Comparison of ENCODE assay signal across 25 cellular contexts in the genomic region with DNA sequence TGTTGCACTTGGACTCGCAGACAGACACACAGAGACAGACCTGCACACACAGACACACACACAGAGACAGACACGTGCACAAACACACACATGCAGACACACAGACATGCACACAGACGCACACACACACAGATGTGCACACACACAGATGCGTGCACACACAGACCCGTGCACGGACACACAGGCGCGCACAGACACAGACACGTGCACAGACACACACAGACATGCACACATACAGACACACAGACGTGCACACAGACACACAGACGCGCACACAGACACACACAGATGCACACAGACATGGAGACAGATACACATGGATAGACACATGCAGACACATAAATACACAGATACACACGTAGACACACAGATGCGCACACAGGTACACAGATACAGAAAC. TPM values are rescaled to one million over a fixed set of nuclear protein-coding genes. Genes with fewer than 3 reads are reported as not detected.
A peak's percentile ranks its signal among the peaks of the same experiment; 100 is the strongest.
DNase-seq lines count a peak whose midpoint lies in the region; ATAC-seq, FAIRE-seq and TF ChIP-seq lines count a peak whose summit lies in the region.
"Had no signal": no experiment of that assay in that cellular context is flagged by ENCODE, and none has a peak within 500 bp of the region (broad histone marks: within the 10 kb centered on the region; RNA-seq: fewer than 3 reads in every experiment).

No MANE protein-coding gene starts in this region.

- intact Hi-C loops in K562 (cut with micrococcal nuclease) (no loop called here), breast epithelium (cut with DNase I; ENCODE audit: low total_unique reads) (no loop called here)

- no peak for ATAC-seq in K562
- ATAC-seq: HCT116 had no signal

- no peak overlapping the region for H3K14ac ChIP-seq in neuronal stem cell (ENCODE audit: low read length)

- no peak overlapping the region for H4K8ac ChIP-seq in neuronal stem cell (ENCODE audit: low read depth, low read length)

- H3K9ac ChIP-seq in K562 (ENCODE audit: insufficient read depth in 1 of 2, low read depth in 2 of 2, low read length in 2 of 2), result no peak overlapping the region; a peak in 1 of 4 replicates
- peak overlapping the region; percentile 55 for H3K9ac ChIP-seq in neuronal stem cell (ENCODE audit: low read depth, low read length, poor library complexity)

- H3K4me3 ChIP-seq in K562, result no peak overlapping the region
- H3K4me3 ChIP-seq in neuronal stem cell (ENCODE audit: low read length in 2 of 2), result peak overlapping the region in 1 of 2 donors; percentile 65
- H3K4me3 ChIP-seq in breast epithelium, result no peak overlapping the region
- H3K4me3 ChIP-seq: BLaER1 treated with 17β-estradiol and CSF1 and Interleukin-3, amounts not matched to agents 10 nM and 100 nM; SJCRH30 had no signal

- no peaks in the 10 kb centered on the region for H3K9me1 ChIP-seq in K562 (ENCODE audit: control insufficient read depth, insufficient read depth, low read length)

- no peak overlapping the region for H3K27ac ChIP-seq in K562 (ENCODE audit: extremely low read depth, low read depth, low read length)
- no peak overlapping the region for H3K27ac ChIP-seq in neuronal stem cell (replicated peaks; ENCODE audit: low read length)
- H3K27ac ChIP-seq in breast epithelium, result no peak overlapping the region
- H3K27ac ChIP-seq: SJCRH30 had no signal

- H3K4me1 ChIP-seq in K562 (replicated peaks in 1 of 2; ENCODE audit: control insufficient read depth in 2 of 2, insufficient read depth in 2 of 2, low read length in 2 of 2) (peaks cover 0 to 35% of the 10 kb centered on the region in 2 experiments; a peak in 1 of 5 replicates), neuronal stem cell (ENCODE audit: control insufficient read depth in 2 of 2, insufficient read depth in 1 of 2, low read depth in 1 of 2, low read length in 2 of 2) (peaks cover 13 to 18% of the 10 kb centered on the region in 2 donors), breast epithelium (peaks cover 3 to 9% of the 10 kb centered on the region in 2 donors)
- H3K4me1 ChIP-seq: SJCRH30 had no signal

- FAIRE-seq in HTR-8/SVneo (lab: Jason Lieb, UNC), result peak; percentile 93
- FAIRE-seq in K562 (lab: Jason Lieb, UNC), result no peak
- FAIRE-seq: GM18507, RCC 7860 had no signal

- no peak overlapping the region for H3K4ac ChIP-seq in neuronal stem cell (ENCODE audit: low read length)

- H2BK120ac ChIP-seq in neuronal stem cell (ENCODE audit: low read depth, low read length), result no peak overlapping the region

- no peak overlapping the region for H2BK5ac ChIP-seq in neuronal stem cell (ENCODE audit: low read length)

- BruUV-seq in K562 (replicated peaks; lab: Mats Ljungman, UMichigan), result no TSS peak

- TF ChIP-seq POLR2A in K562 (conservative IDR thresholded peaks at IDR 0.05) (peak; percentile 24; the same call in 1 of the 2 replicates), breast epithelium (IDR thresholded peaks at IDR 0.05) (no peak)

- no peak overlapping the region for H3K27ac Mint-ChIP-seq in mesothelial cell of epicardium

- H3K4me3 Mint-ChIP-seq in mesothelial cell of epicardium, result no peak overlapping the region

- no peak for TF ChIP-seq CTCF in K562 (IDR thresholded peaks at IDR 0.05 in 2 of 3, conservative IDR thresholded peaks at IDR 0.05 in 1 of 3; ENCODE audit: insufficient read depth in 2 of 3, low read depth in 1 of 3, low read length in 3 of 3)
- no peak for TF ChIP-seq CTCF in breast epithelium (IDR thresholded peaks at IDR 0.05)
- no peak for TF ChIP-seq CTCF in mesothelial cell of epicardium (IDR thresholded peaks at IDR 0.05; ENCODE audit: unreplicated experiment)

- peaks cover 5% of the 10 kb centered on the region for H3K79me1 ChIP-seq in neuronal stem cell (ENCODE audit: low read depth, low read length)

- CTCF ChIA-PET in K562 (lab: Yijun Ruan, JAX; ENCODE audit: low intra/inter-chr PET ratio), result no interaction called here

- in situ Hi-C loops in K562 (cut with MboI), result no loop called here

- no peaks in the 10 kb centered on the region for H3K9me3 Mint-ChIP-seq in mesothelial cell of epicardium
- H3K9me3 Mint-ChIP-seq: CD8-positive, alpha-beta memory T cell had no signal

- H3K4me1 Mint-ChIP-seq in mesothelial cell of epicardium, result peaks cover 15% of the 10 kb centered on the region

- no peak overlapping the region for H2AK5ac ChIP-seq in neuronal stem cell (ENCODE audit: low read depth, low read length)

- H3K27me3 ChIP-seq in K562 (ENCODE audit: control insufficient read depth in 2 of 2, insufficient read depth in 2 of 2, low read length in 2 of 2), result no peaks in the 10 kb centered on the region
- no peaks in the 10 kb centered on the region for H3K27me3 ChIP-seq in neuronal stem cell (ENCODE audit: control insufficient read depth in 3 of 3, insufficient read depth in 3 of 3, low read depth in 1 of 3, low read length in 3 of 3)
- H3K27me3 ChIP-seq in breast epithelium, result no peaks in the 10 kb centered on the region
- H3K27me3 ChIP-seq: BLaER1 treated with 17β-estradiol and CSF1 and Interleukin-3, amounts not matched to agents 10 nM and 100 nM; SJCRH30 had no signal

- H3K4me2 ChIP-seq in K562 (ENCODE audit: insufficient read depth, low read length), result no peak overlapping the region
- no peak overlapping the region for H3K4me2 ChIP-seq in neuronal stem cell (ENCODE audit: insufficient read depth, low read length, poor library complexity, severe bottlenecking)

- H4K20me1 ChIP-seq in K562 (replicated peaks; ENCODE audit: control insufficient read depth, insufficient read depth, low read length), result peaks cover 8% of the 10 kb centered on the region; the same call in 1 of the 2 replicates

- no peak overlapping the region for H2BK15ac ChIP-seq in neuronal stem cell (ENCODE audit: low read length)

- H3K79me2 ChIP-seq in K562 (ENCODE audit: control insufficient read depth, insufficient read depth, low read length), result no peaks in the 10 kb centered on the region; the same call in 1 of the 3 replicates

- TF ChIP-seq EP300 in K562 (IDR thresholded peaks at IDR 0.05; ENCODE audit: low read length), result no peak

- no peak overlapping the region for H2AFZ ChIP-seq in K562 (ENCODE audit: low read depth, low read length)
- H2AFZ ChIP-seq in neuronal stem cell (ENCODE audit: low read length), result no peak overlapping the region

- H2BK12ac ChIP-seq in neuronal stem cell (ENCODE audit: low read length), result no peak overlapping the region

- POLR2A ChIA-PET in K562 (lab: Yijun Ruan, JAX), result interaction anchor here (1.2 kb wide), 1 partner anchor 10 kb away, joined by 4 read pairs; a partner anchor contains a TSS

- no peaks in the 10 kb centered on the region for H3K27me3 Mint-ChIP-seq in mesothelial cell of epicardium (ENCODE audit: low read depth)

- no peak overlapping the region for H3K18ac ChIP-seq in neuronal stem cell (ENCODE audit: low read length)

- H3K36me3 ChIP-seq in K562 (ENCODE audit: control insufficient read depth, insufficient read depth, low read length) (peaks cover 79% of the 10 kb centered on the region; the same call in 2 of the 3 replicates), neuronal stem cell (replicated peaks in 1 of 2; ENCODE audit: control insufficient read depth in 2 of 2, insufficient read depth in 2 of 2, low read length in 2 of 2) (peaks cover 23 to 71% of the 10 kb centered on the region in 2 donors), breast epithelium (no peaks in the 10 kb centered on the region)

- 97% methylated on average over 14 of the region's 14 CpGs for WGBS in K562 (ENCODE audit: insufficient coverage, low coverage, missing lambda C conversion rate)
- no CpG with 5 or more reads among the region's 14 CpGs for WGBS in neuronal stem cell (ENCODE audit: extremely low coverage in 2 of 2, insufficient read length in 2 of 2, insufficient replicate concordance in 1 of 2), 2 donors

- H4K91ac ChIP-seq in neuronal stem cell (ENCODE audit: low read depth, low read length, poor library complexity), result no peak overlapping the region

- no peak for TF ChIP-seq RAD21 in K562 (CRISPR knock-in tag; conservative IDR thresholded peaks at IDR 0.05 in 1 of 2, IDR thresholded peaks at IDR 0.05 in 1 of 2)

- H3K36me3 Mint-ChIP-seq in mesothelial cell of epicardium, result peaks cover 8% of the 10 kb centered on the region

- H3K23ac ChIP-seq in neuronal stem cell (ENCODE audit: low read depth, low read length, poor library complexity), result peak overlapping the region; percentile 73

- H3K9me3 ChIP-seq in K562 (replicated peaks; ENCODE audit: control insufficient read depth, insufficient read depth, low read depth, low read length) (no peaks in the 10 kb centered on the region), neuronal stem cell (replicated peaks in 1 of 2; ENCODE audit: control insufficient read depth in 2 of 2, insufficient read depth in 1 of 2, low read depth in 1 of 2, low read length in 2 of 2) (peaks cover 0 to 3% of the 10 kb centered on the region in 2 donors), breast epithelium (no peaks in the 10 kb centered on the region)
- H3K9me3 ChIP-seq: BLaER1 treated with 17β-estradiol and CSF1 and Interleukin-3, amounts not matched to agents 10 nM and 100 nM; SJCRH30 had no signal

- DNase-seq in HTR-8/SVneo (ENCODE audit: insufficient read length, low spot score) (no peak), K562 (ENCODE audit: extremely low read depth in 1 of 4, low spot score in 3 of 4) (no peak), neuronal stem cell (ENCODE audit: low spot score) (no peak), breast epithelium (ENCODE audit: low spot score in 2 of 2) (no peak), AML-193 (lab: John Stamatoyannopoulos, UW) (no peak), mesothelial cell of epicardium (ENCODE audit: low spot score in 2 of 2, unreplicated experiment in 2 of 2) (no peak)
- DNase-seq: ACHN; Calu3; CD8-positive, alpha-beta memory T cell; DMS153; GOT3; KBM-7; MM.1S; NCI-H1048; NCI-H1417 treated with DMSO at 0.1 percent for 48 hours; NCI-H187; NCI-H446 treated with DMSO at 0.1 percent for 48 hours; NCI-H526 treated with DMSO at 0.1 percent for 48 hours; OCI-M1; SJCRH30 had no signal

RNA-seq across cellular contexts. Expression of a gene that starts 11.3 kb away (rescaled TPM):
- total RNA-seq in K562 (2011; cell fraction: chromatin; rRNA removed; ENCODE audit: low replicate concordance), result 83.4 and 274 TPM in 2 replicates
- 193 and 201 TPM in 2 replicates for total RNA-seq in K562 (2011; cell fraction: nucleolus; rRNA removed)
- 97.9 and 105 TPM in 2 replicates for total RNA-seq in K562 (2011; cell fraction: nucleoplasm; rRNA removed)
- total RNA-seq in K562 (2014; rRNA removed) (86.9 and 98.3 TPM in 2 replicates), K562 (2014; rRNA removed; fragmentation: Illumina TruSeq; extraction: Trizol) (13.8 and 22.2 TPM in 2 replicates), K562 (2015; rRNA removed; fragmentation: Illumina TruSeq; extraction: Trizol) (45.6 and 45.8 TPM in 2 replicates), K562 (2021) (108 and 124 TPM in 2 replicates), breast epithelium (100 to 1,000 TPM in 1 of 3 donors, 10 to 100 TPM in 2; 80.9 to 101 (median 97.9) TPM), mesothelial cell of epicardium (147 to 160 TPM (median 155 TPM) in 3 replicates)
- polyA plus RNA-seq in K562 (2011; rRNA removed) (50.0 and 84.1 TPM in 2 replicates), K562 (2014; fragmentation: Illumina TruSeq; extraction: Trizol) (37.6 and 65.2 TPM in 2 replicates), K562 (2014; fragmentation: Nextera tagmentation; extraction: Ambion mirVana) (1 to 10 TPM; 1.1 to 3.9 TPM), K562 (2014; rRNA removed) (83.0 and 83.1 TPM in 2 replicates)
- 68.5 and 125 TPM in 2 replicates for polyA plus RNA-seq in K562 (2011; cell fraction: cytosol; rRNA removed)
- polyA plus RNA-seq in K562 (2011; cell fraction: nucleus; rRNA removed), result 244 and 346 TPM in 2 replicates
- 106 and 149 TPM in 2 replicates for polyA plus RNA-seq in K562 (2012)
- 29.0 and 37.5 TPM in 2 replicates for polyA minus RNA-seq in K562 (2011; rRNA and poly(A)+ RNA removed)
- polyA minus RNA-seq in K562 (2011; cell fraction: cytosol; rRNA and poly(A)+ RNA removed), result 63.7 and 76.3 TPM in 2 replicates
- polyA minus RNA-seq in K562 (2011; cell fraction: nucleus; rRNA and poly(A)+ RNA removed), result 42.3 and 49.5 TPM in 2 replicates
- 37.4 TPM for polyA plus RNA-seq in neuronal stem cell (2013, experiment 1 of 2)
- 35.9 TPM for polyA plus RNA-seq in neuronal stem cell (2013, experiment 2 of 2)

RNA-seq across cellular contexts. Expression of a gene that starts 25.4 kb away (rescaled TPM):
- 0.18 TPM in 1 of 2 replicates, not detected in the other for total RNA-seq in K562 (2011; cell fraction: chromatin; rRNA removed; ENCODE audit: low replicate concordance)
- not detected in 2 replicates for total RNA-seq in K562 (2011; cell fraction: nucleolus; rRNA removed)
- total RNA-seq in K562 (2011; cell fraction: nucleoplasm; rRNA removed), result not detected in 2 replicates
- total RNA-seq in K562 (2014; rRNA removed), result not detected in 2 replicates
- not detected in 2 replicates for total RNA-seq in K562 (2014; rRNA removed; fragmentation: Illumina TruSeq; extraction: Trizol)
- total RNA-seq in K562 (2015; rRNA removed; fragmentation: Illumina TruSeq; extraction: Trizol), result not detected in 2 replicates
- total RNA-seq in K562 (2021), result not detected in 2 replicates
- polyA plus RNA-seq in K562 (2011; rRNA removed), result not detected in 2 replicates
- polyA plus RNA-seq in K562 (2011; cell fraction: cytosol; rRNA removed), result not detected in 2 replicates
- polyA plus RNA-seq in K562 (2011; cell fraction: nucleus; rRNA removed), result not detected in 2 replicates
- polyA plus RNA-seq in K562 (2012), result 0.01 TPM in 1 of 2 replicates, not detected in the other
- polyA plus RNA-seq in K562 (2014; fragmentation: Illumina TruSeq; extraction: Trizol), result not detected in 2 replicates
- under 1 TPM in 1 of 2 experiments, not detected in 1; 0.01 TPM for polyA plus RNA-seq in K562 (2014; fragmentation: Nextera tagmentation; extraction: Ambion mirVana)
- polyA plus RNA-seq in K562 (2014; rRNA removed), result not detected in 2 replicates
- not detected in 2 replicates for polyA minus RNA-seq in K562 (2011; rRNA and poly(A)+ RNA removed)
- polyA minus RNA-seq in K562 (2011; cell fraction: cytosol; rRNA and poly(A)+ RNA removed), result not detected in 2 replicates
- polyA minus RNA-seq in K562 (2011; cell fraction: nucleus; rRNA and poly(A)+ RNA removed), result not detected in 2 replicates
- not detected for polyA plus RNA-seq in neuronal stem cell (2013, experiment 1 of 2)
- not detected for polyA plus RNA-seq in neuronal stem cell (2013, experiment 2 of 2)
- total RNA-seq in breast epithelium, result not detected
- total RNA-seq in mesothelial cell of epicardium, result 0.13 to 0.23 TPM (median 0.18 TPM) in 3 replicates
- total RNA-seq: Calu3; CD8-positive, alpha-beta memory T cell had no signal

RNA-seq across cellular contexts. Expression of a gene that starts 28.1 kb away (rescaled TPM):
- total RNA-seq in K562 (2011; cell fraction: chromatin; rRNA removed; ENCODE audit: low replicate concordance), result 10.0 and 50.7 TPM in 2 replicates
- total RNA-seq in K562 (2011; cell fraction: nucleolus; rRNA removed), result 29.3 and 41.0 TPM in 2 replicates
- 13.9 and 21.2 TPM in 2 replicates for total RNA-seq in K562 (2011; cell fraction: nucleoplasm; rRNA removed)
- 12.6 and 17.3 TPM in 2 replicates for total RNA-seq in K562 (2014; rRNA removed)
- total RNA-seq in K562 (2014; rRNA removed; fragmentation: Illumina TruSeq; extraction: Trizol), result 0.35 and 0.55 TPM in 2 replicates
- 2.6 and 2.7 TPM in 2 replicates for total RNA-seq in K562 (2015; rRNA removed; fragmentation: Illumina TruSeq; extraction: Trizol)
- 7.6 and 8.3 TPM in 2 replicates for total RNA-seq in K562 (2021)
- polyA plus RNA-seq in K562 (2011; rRNA removed), result 2.3 and 5.5 TPM in 2 replicates
- 5.7 and 16.5 TPM in 2 replicates for polyA plus RNA-seq in K562 (2011; cell fraction: cytosol; rRNA removed)
- polyA plus RNA-seq in K562 (2011; cell fraction: nucleus; rRNA removed), result 37.7 and 66.6 TPM in 2 replicates
- polyA plus RNA-seq in K562 (2012), result 6.3 and 16.5 TPM in 2 replicates
- 0.52 and 2.1 TPM in 2 replicates for polyA plus RNA-seq in K562 (2014; fragmentation: Illumina TruSeq; extraction: Trizol)
- polyA plus RNA-seq in K562 (2014; fragmentation: Nextera tagmentation; extraction: Ambion mirVana), result under 1 TPM; 0.07 to 0.18 TPM
- 6.5 and 8.1 TPM in 2 replicates for polyA plus RNA-seq in K562 (2014; rRNA removed)
- polyA minus RNA-seq in K562 (2011; rRNA and poly(A)+ RNA removed), result 0.57 and 0.91 TPM in 2 replicates
- 2.2 and 2.5 TPM in 2 replicates for polyA minus RNA-seq in K562 (2011; cell fraction: cytosol; rRNA and poly(A)+ RNA removed)
- 9.4 and 10.2 TPM in 2 replicates for polyA minus RNA-seq in K562 (2011; cell fraction: nucleus; rRNA and poly(A)+ RNA removed)
- polyA plus RNA-seq in neuronal stem cell (2013, experiment 1 of 2), result 13.0 TPM
- 12.0 TPM for polyA plus RNA-seq in neuronal stem cell (2013, experiment 2 of 2)
- 10 to 100 TPM; 22.2 to 31.1 (median 27.8) TPM for total RNA-seq in breast epithelium
- 27.6 to 34.0 TPM (median 32.0 TPM) in 3 replicates for total RNA-seq in mesothelial cell of epicardium

RNA-seq across cellular contexts. Expression of a gene that starts 42.3 kb away (rescaled TPM):
- 0.09 and 0.42 TPM in 2 replicates for total RNA-seq in K562 (2011; cell fraction: chromatin; rRNA removed; ENCODE audit: low replicate concordance)
- total RNA-seq in K562 (2011; cell fraction: nucleolus; rRNA removed), result 0.13 and 0.17 TPM in 2 replicates
- total RNA-seq in K562 (2011; cell fraction: nucleoplasm; rRNA removed), result 0.29 and 0.38 TPM in 2 replicates
- total RNA-seq in K562 (2014; rRNA removed) (1.5 and 2.1 TPM in 2 replicates), K562 (2014; rRNA removed; fragmentation: Illumina TruSeq; extraction: Trizol) (0.29 and 0.33 TPM in 2 replicates), K562 (2015; rRNA removed; fragmentation: Illumina TruSeq; extraction: Trizol) (2.0 and 2.2 TPM in 2 replicates), K562 (2021) (1.9 and 2.1 TPM in 2 replicates), breast epithelium (1 to 10 TPM; 4.3 to 7.9 (median 7.2) TPM), mesothelial cell of epicardium (0.09 to 0.16 TPM (median 0.09 TPM) in 3 replicates)
- polyA plus RNA-seq in K562 (2011; rRNA removed) (0.34 and 0.36 TPM in 2 replicates), K562 (2014; fragmentation: Illumina TruSeq; extraction: Trizol) (0.98 and 1.7 TPM in 2 replicates), K562 (2014; fragmentation: Nextera tagmentation; extraction: Ambion mirVana) (not detected), K562 (2014; rRNA removed) (0.82 and 2.0 TPM in 2 replicates)
- polyA plus RNA-seq in K562 (2011; cell fraction: cytosol; rRNA removed), result 0.40 and 1.3 TPM in 2 replicates
- polyA plus RNA-seq in K562 (2011; cell fraction: nucleus; rRNA removed), result 0.45 and 0.75 TPM in 2 replicates
- polyA plus RNA-seq in K562 (2012), result 2.1 and 3.8 TPM in 2 replicates
- polyA minus RNA-seq in K562 (2011; rRNA and poly(A)+ RNA removed), result 0.11 and 0.36 TPM in 2 replicates
- polyA minus RNA-seq in K562 (2011; cell fraction: cytosol; rRNA and poly(A)+ RNA removed), result 0.64 and 1.7 TPM in 2 replicates
- polyA minus RNA-seq in K562 (2011; cell fraction: nucleus; rRNA and poly(A)+ RNA removed), result 0.33 and 0.54 TPM in 2 replicates
- 0.03 TPM for polyA plus RNA-seq in neuronal stem cell (2013, experiment 1 of 2)
- polyA plus RNA-seq in neuronal stem cell (2013, experiment 2 of 2), result 0.03 TPM
- total RNA-seq: Calu3, G401 had no signal

RNA-seq across cellular contexts. Expression of a gene that starts 49.4 kb away (rescaled TPM):
- total RNA-seq in K562 (2011; cell fraction: chromatin; rRNA removed; ENCODE audit: low replicate concordance), result not detected in 2 replicates
- not detected in 2 replicates for total RNA-seq in K562 (2011; cell fraction: nucleolus; rRNA removed)
- total RNA-seq in K562 (2011; cell fraction: nucleoplasm; rRNA removed), result not detected in 2 replicates
- total RNA-seq in K562 (2014; rRNA removed) (0.12 TPM in 1 of 2 replicates, not detected in the other), K562 (2014; rRNA removed; fragmentation: Illumina TruSeq; extraction: Trizol) (not detected in 2 replicates), K562 (2015; rRNA removed; fragmentation: Illumina TruSeq; extraction: Trizol) (not detected in 2 replicates), K562 (2021) (not detected in 2 replicates), breast epithelium (not detected), mesothelial cell of epicardium (not detected in 3 replicates)
- polyA plus RNA-seq in K562 (2011; rRNA removed) (0.09 TPM in 1 of 2 replicates, not detected in the other), K562 (2014; fragmentation: Illumina TruSeq; extraction: Trizol) (not detected in 2 replicates), K562 (2014; fragmentation: Nextera tagmentation; extraction: Ambion mirVana) (not detected), K562 (2014; rRNA removed) (0.08 TPM in 1 of 2 replicates, not detected in the other)
- polyA plus RNA-seq in K562 (2011; cell fraction: cytosol; rRNA removed), result not detected in 2 replicates
- polyA plus RNA-seq in K562 (2011; cell fraction: nucleus; rRNA removed), result 0.40 TPM in 1 of 2 replicates, not detected in the other
- not detected in 2 replicates for polyA plus RNA-seq in K562 (2012)
- polyA minus RNA-seq in K562 (2011; rRNA and poly(A)+ RNA removed), result not detected in 2 replicates
- polyA minus RNA-seq in K562 (2011; cell fraction: cytosol; rRNA and poly(A)+ RNA removed), result not detected in 2 replicates
- polyA minus RNA-seq in K562 (2011; cell fraction: nucleus; rRNA and poly(A)+ RNA removed), result not detected in 2 replicates
- 0.04 TPM for polyA plus RNA-seq in neuronal stem cell (2013, experiment 1 of 2)
- polyA plus RNA-seq in neuronal stem cell (2013, experiment 2 of 2), result not detected
- total RNA-seq: Calu3; CD8-positive, alpha-beta memory T cell; SJCRH30 had no signal
- polyA plus RNA-seq: CD8-positive, alpha-beta memory T cell had no signal
